ENCODE assay signal across 13 cellular contexts in genomic region chr15:58952751-58953150, GRCh38. TPM values are rescaled to one million over a fixed set of nuclear protein-coding genes. Genes with fewer than 3 reads are reported as not detected.
DNase-seq lines count a peak whose midpoint lies in the region; ATAC-seq and TF ChIP-seq lines count a peak whose summit lies in the region.
"Had no signal": no experiment of that assay in that cellular context is flagged by ENCODE, and none has a peak within 500 bp of the region (broad histone marks: within the 10 kb centered on the region; RNA-seq: fewer than 3 reads in every experiment).

No MANE protein-coding gene starts in this region.

- intact Hi-C loops in OCI-LY7 (cut with micrococcal nuclease; ENCODE audit: unreplicated experiment), result no loop called here
- intact Hi-C loops in stomach (cut with DNase I; ENCODE audit: low total_unique reads), result no loop called here
- intact Hi-C loops in prostate gland (cut with DNase I), result no loop called here
- intact Hi-C loops in adrenal gland (cut with DNase I), result no loop called here

- no peaks in the 10 kb centered on the region for H3K27me3 Mint-ChIP-seq in activated T-cell treated with anti-CD3 and anti-CD28 coated beads, Interleukin-2, amount 50 U/mL, for 72 hours (ENCODE audit: low read depth)

- H3K4me1 ChIP-seq in OCI-LY7 (ENCODE audit: insufficient read depth, low read length, poor library complexity, severe bottlenecking) (peaks cover 8% of the 10 kb centered on the region), stomach (peaks cover 9 to 30% (median 19%) of the 10 kb centered on the region in 4 donors), prostate gland (replicated peaks) (no peaks in the 10 kb centered on the region), adrenal gland (replicated peaks in 1 of 2) (no peaks in the 10 kb centered on the region)

- no peaks in the 10 kb centered on the region for H3K9me2 ChIP-seq in OCI-LY7 (ENCODE audit: insufficient read depth, low read length)

- no peaks in the 10 kb centered on the region for H3K9me3 ChIP-seq in OCI-LY7 (ENCODE audit: low read length)
- no peaks in the 10 kb centered on the region for H3K9me3 ChIP-seq in stomach
- H3K9me3 ChIP-seq in prostate gland, result no peaks in the 10 kb centered on the region
- H3K9me3 ChIP-seq in adrenal gland (replicated peaks in 1 of 3), result no peaks in the 10 kb centered on the region

- H3K27ac ChIP-seq in OCI-LY7 (ENCODE audit: low read depth, low read length, poor library complexity, severe bottlenecking) (no peak overlapping the region), epithelial cell of prostate (peak overlapping the region; percentile 72), stomach (peak overlapping the region in 4 of 5 donors; percentile 63 to 88 (median 70)), prostate gland (no peak overlapping the region), adrenal gland (no peak overlapping the region)

- no peaks in the 10 kb centered on the region for H4K20me1 ChIP-seq in OCI-LY7 (ENCODE audit: insufficient read depth, low read length)

- no peaks in the 10 kb centered on the region for H3K36me3 ChIP-seq in OCI-LY7 (ENCODE audit: insufficient read depth, low read length)
- no peaks in the 10 kb centered on the region for H3K36me3 ChIP-seq in stomach
- H3K36me3 ChIP-seq in prostate gland, result no peaks in the 10 kb centered on the region
- no peaks in the 10 kb centered on the region for H3K36me3 ChIP-seq in adrenal gland (replicated peaks in 1 of 2)

- H3K4me3 ChIP-seq in OCI-LY7 (ENCODE audit: low read depth, low read length, poor library complexity, severe bottlenecking) (no peak overlapping the region), stomach (no peak overlapping the region), prostate gland (no peak overlapping the region), adrenal gland (no peak overlapping the region)
- H3K4me3 ChIP-seq: lung had no signal

- peaks cover 17% of the 10 kb centered on the region for H3K4me1 Mint-ChIP-seq in activated T-cell treated with anti-CD3 and anti-CD28 coated beads, Interleukin-2, amount 50 U/mL, for 72 hours (ENCODE audit: low read depth)

- no peak for TF ChIP-seq POLR2A in stomach (IDR thresholded peaks at IDR 0.05)
- no peak for TF ChIP-seq POLR2A in prostate gland (IDR thresholded peaks at IDR 0.05)
- TF ChIP-seq POLR2A in adrenal gland (IDR thresholded peaks at IDR 0.05), result no peak

- H3K27me3 ChIP-seq in stomach (no peaks in the 10 kb centered on the region), prostate gland (replicated peaks; ENCODE audit: insufficient read depth) (no peaks in the 10 kb centered on the region), adrenal gland (no peaks in the 10 kb centered on the region)

- no peak overlapping the region for H3K4me3 Mint-ChIP-seq in activated T-cell treated with anti-CD3 and anti-CD28 coated beads, Interleukin-2, amount 50 U/mL, for 72 hours

- peak overlapping the region; percentile 10 for H3K27ac Mint-ChIP-seq in activated T-cell treated with anti-CD3 and anti-CD28 coated beads, Interleukin-2, amount 50 U/mL, for 72 hours

- TF ChIP-seq CTCF in OCI-LY7 (conservative IDR thresholded peaks at IDR 0.05; ENCODE audit: low read length) (no peak), stomach (IDR thresholded peaks at IDR 0.05) (no peak), prostate gland (IDR thresholded peaks at IDR 0.05) (no peak), adrenal gland (IDR thresholded peaks at IDR 0.05) (no peak)

- H3K36me3 Mint-ChIP-seq in activated T-cell treated with anti-CD3 and anti-CD28 coated beads, Interleukin-2, amount 50 U/mL, for 72 hours (ENCODE audit: insufficient read depth in 2 of 2), result no peaks in the 10 kb centered on the region

- peak overlapping the region; percentile 15; the same call in 1 of the 2 replicates for H2AFZ ChIP-seq in OCI-LY7 (ENCODE audit: low read length)

- no peaks in the 10 kb centered on the region for H3K9me3 Mint-ChIP-seq in activated T-cell treated with anti-CD3 and anti-CD28 coated beads, Interleukin-2, amount 50 U/mL, for 72 hours

- CTCF ChIA-PET in OCI-LY7 (lab: Charles Lee; ENCODE audit: unreplicated experiment), result no interaction called here

- POLR2A ChIA-PET in OCI-LY7 (lab: Charles Lee), result interaction anchor here (1.1 kb wide), 1 partner anchor 18 kb away, joined by 3 read pairs; no protein-coding TSS in a partner anchor

- no TSS peak for BruUV-seq in OCI-LY7 (replicated peaks; lab: Mats Ljungman, UMichigan)

- DNase-seq in activated T-cell treated with anti-CD3 and anti-CD28 coated beads, Interleukin-2, amount 50 U/mL, for 72 hours, result no peak
- DNase-seq in activated T-cell treated with anti-CD3 and anti-CD28 coated beads for 4 hours, result no peak
- no peak for DNase-seq in OCI-LY7 (ENCODE audit: low spot score)
- DNase-seq in epithelial cell of prostate (ENCODE audit: low read depth, low spot score), result no peak
- DNase-seq in stomach, result no peak
- DNase-seq in prostate gland (ENCODE audit: low spot score), result no peak
- no peak for DNase-seq in SIG-M5 treated with dmso at 0.1 percent for 504 hours (lab: John Stamatoyannopoulos, UW; ENCODE audit: unreplicated experiment)
- no peak for DNase-seq in adrenal gland
- DNase-seq: glutamatergic neuron, NCI-H2171, substantia nigra had no signal

- no peak for TF ChIP-seq EP300 in stomach (IDR thresholded peaks at IDR 0.05)

- no peaks in the 10 kb centered on the region for H3K79me2 ChIP-seq in OCI-LY7 (ENCODE audit: insufficient read depth, low read depth, low read length)

- H3K4me2 ChIP-seq in OCI-LY7 (ENCODE audit: low read length), result no peak overlapping the region

- ATAC-seq in activated T-cell treated with anti-CD3 and anti-CD28 coated beads, Interleukin-2, amount 50 U/mL, for 72 hours (replicated peaks in 1 of 2), result peak in 1 of 2 donors; percentile 48
- ATAC-seq: Right ventricle myocardium inferior had no signal

RNA-seq across cellular contexts. Expression of gene SLTM, which starts 19.3 kb away (rescaled TPM):
- 100 to 1,000 TPM; 114 to 115 TPM for total RNA-seq in activated T-cell treated with anti-CD3 and anti-CD28 coated beads, Interleukin-2, amount 50 U/mL, for 72 hours
- 103 and 158 TPM in 2 replicates for total RNA-seq in OCI-LY7 (2014; rRNA removed; shearing (Covaris generic))
- 121 and 129 TPM in 2 replicates for total RNA-seq in OCI-LY7 (2022)
- total RNA-seq in stomach, result 100 to 1,000 TPM; 110 to 291 (median 159) TPM
- polyA plus RNA-seq in stomach, result 10 to 100 TPM; 44.7 to 56.1 (median 48.1) TPM
- total RNA-seq in prostate gland, result 10 to 100 TPM; 65.8 to 73.3 TPM
- total RNA-seq in adrenal gland, result 10 to 100 TPM; 31.4 to 76.9 (median 48.9) TPM
- polyA plus RNA-seq in adrenal gland, result 10 to 100 TPM; 56.6 to 87.0 (median 64.2) TPM

RNA-seq across cellular contexts. Expression of gene RNF111, which starts 34.7 kb away (rescaled TPM):
- total RNA-seq in activated T-cell treated with anti-CD3 and anti-CD28 coated beads, Interleukin-2, amount 50 U/mL, for 72 hours, result 10 to 100 TPM; 27.9 to 30.4 TPM
- 19.2 and 20.4 TPM in 2 replicates for total RNA-seq in OCI-LY7 (2014; rRNA removed; shearing (Covaris generic))
- total RNA-seq in OCI-LY7 (2022) (41.6 and 42.7 TPM in 2 replicates), stomach (10 to 100 TPM in 4 of 5 donors, 1 to 10 TPM in 1; 8.4 to 37.1 (median 22.8) TPM), prostate gland (10 to 100 TPM; 15.4 to 22.5 TPM), adrenal gland (10 to 100 TPM; 13.8 to 32.9 (median 28.2) TPM)
- polyA plus RNA-seq in stomach (1 to 10 TPM; 4.3 to 7.2 (median 4.6) TPM), adrenal gland (10 to 100 TPM in 1 of 3 donors, 1 to 10 TPM in 2; 5.7 to 41.6 (median 8.3) TPM)

Comparison
In these comparisons a context has a peak if more than half of its experiments do, and no peak if none do; other contexts are left out.
1. H3K27ac ChIP-seq: peak in epithelial cell of prostate (single experiment) and stomach (4 of 5); none in OCI-LY7 (single experiment), prostate gland (0 of 2) and adrenal gland (0 of 5).